ENCODE assay signal across 11 cellular contexts in the genomic region with DNA sequence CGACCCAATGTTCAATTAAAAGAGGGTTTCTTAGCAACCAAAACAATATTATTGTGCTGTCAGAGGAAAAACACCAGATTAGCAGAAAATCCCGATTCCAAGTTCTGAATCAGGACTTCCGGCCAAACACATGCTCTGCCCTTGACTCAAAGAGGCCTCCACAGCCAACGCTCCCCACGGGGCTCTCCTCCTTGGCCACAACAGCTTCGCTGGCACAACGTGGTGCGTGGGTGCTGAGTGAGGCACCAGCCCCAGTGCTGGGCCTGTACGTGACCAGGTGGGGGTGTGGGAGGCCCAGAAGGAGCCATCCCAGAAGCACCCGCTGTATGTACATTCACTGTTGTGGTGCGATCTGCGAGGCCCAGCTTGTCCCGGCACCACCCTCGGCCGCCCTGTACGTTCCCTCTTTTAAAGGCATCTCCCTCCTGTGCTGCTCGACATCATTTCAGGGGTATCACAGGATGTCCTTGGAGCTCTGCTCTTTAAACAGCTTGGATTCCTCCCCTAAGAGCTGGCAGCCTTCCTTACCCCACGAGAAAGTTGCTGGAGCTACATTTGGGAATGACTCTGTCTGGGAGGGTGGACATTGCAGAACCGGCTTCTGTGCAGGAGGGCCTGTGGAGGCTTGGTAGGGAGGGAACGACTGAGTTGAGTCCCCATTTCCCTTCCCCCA.
DNase-seq lines count a peak whose midpoint lies in the region; ATAC-seq and TF ChIP-seq lines count a peak whose summit lies in the region.
"Had no signal": no experiment of that assay in that cellular context is flagged by ENCODE, and none has a peak within 500 bp of the region (broad histone marks: within the 10 kb centered on the region; RNA-seq: fewer than 3 reads in every experiment).

No MANE protein-coding gene starts in this region.

- DNase-seq in RPMI7951 (ENCODE audit: low read depth), result peak; percentile 78
- DNase-seq in fibroblast of mammary gland (ENCODE audit: low read depth), result peak; percentile 82
- DNase-seq in mucosa of descending colon, result peak in 1 of 3 donors; percentile 68
- DNase-seq in uterus, result peak in 1 of 2 donors; percentile 68
- DNase-seq in ureter (ENCODE audit: low spot score), result no peak
- no peak for DNase-seq in medulla oblongata (ENCODE audit: extremely low spot score)
- no peak for DNase-seq in activated CD4-positive, alpha-beta T cell treated with anti-CD3 and anti-CD28 coated beads, Interleukin-2, amount 50 U/mL, for 1 hour
- DNase-seq: activated naive CD4-positive, alpha-beta T cell; DMS 273 treated with DMSO at 0.1 percent for 48 hours; MV-4-11; PC-3 had no signal

- ATAC-seq in mucosa of descending colon, result peak; percentile 34

- H3K4me3 ChIP-seq in fibroblast of mammary gland (ENCODE audit: control insufficient read depth, low read depth, low read length) (no peak overlapping the region), mucosa of descending colon (no peak overlapping the region), uterus (no peak overlapping the region)

- TF ChIP-seq POLR2A in uterus (IDR thresholded peaks at IDR 0.05), result no peak

- no peaks in the 10 kb centered on the region for H3K27me3 ChIP-seq in uterus

- H3K27ac ChIP-seq in uterus, result peak overlapping the region; percentile 21 to 62

- intact Hi-C loops in mucosa of descending colon (cut with DNase I, micrococcal nuclease) (no loop called here), uterus (cut with DNase I; ENCODE audit: low total_unique reads) (no loop called here)

- H3K4me1 ChIP-seq in mucosa of descending colon (ENCODE audit: low read depth), result no peaks in the 10 kb centered on the region
- no peaks in the 10 kb centered on the region for H3K4me1 ChIP-seq in uterus

- TF ChIP-seq CTCF in fibroblast of mammary gland (conservative IDR thresholded peaks at IDR 0.05; ENCODE audit: control insufficient read depth, insufficient read depth, low read depth, low read length), result no peak
- TF ChIP-seq CTCF in mucosa of descending colon (IDR thresholded peaks at IDR 0.05), result no peak
- no peak for TF ChIP-seq CTCF in uterus (IDR thresholded peaks at IDR 0.05)

- peaks cover 5% of the 10 kb centered on the region for H3K9me3 ChIP-seq in mucosa of descending colon
- H3K9me3 ChIP-seq in uterus, result no peaks in the 10 kb centered on the region

- no peaks in the 10 kb centered on the region for H3K36me3 ChIP-seq in mucosa of descending colon (ENCODE audit: low read depth)
- no peaks in the 10 kb centered on the region for H3K36me3 ChIP-seq in uterus

Comparison
In these comparisons a context has a peak if more than half of its experiments do, and no peak if none do; other contexts are left out.
1. DNase-seq: peak in RPMI7951 (single experiment) and fibroblast of mammary gland (single experiment); none in ureter (single experiment), medulla oblongata (single experiment) and activated CD4-positive, alpha-beta T cell treated with anti-CD3 and anti-CD28 coated beads, Interleukin-2, amount 50 U/mL, for 1 hour (single experiment).